Comparison of ENCODE assay signal across 15 cellular contexts in the genomic region with DNA sequence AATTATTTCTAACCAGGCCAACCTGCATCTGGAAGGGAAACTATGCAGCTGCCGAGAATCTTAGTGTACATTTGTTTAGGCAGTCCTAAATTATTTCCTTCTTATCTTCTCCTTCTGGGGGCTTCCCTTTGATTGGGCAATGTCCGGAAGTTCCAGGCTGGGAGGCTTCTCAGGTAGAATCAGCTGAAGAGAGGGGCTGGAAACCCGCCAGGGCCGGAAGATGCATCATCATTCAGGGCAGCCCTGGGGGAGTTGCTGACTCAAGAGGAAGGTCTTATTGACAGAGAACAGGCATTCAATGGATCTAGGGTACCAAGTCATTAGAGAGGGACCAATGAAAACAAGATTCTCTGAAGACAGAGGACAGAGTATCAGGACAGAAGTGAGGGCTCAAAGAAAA.
DNase-seq lines count a peak whose midpoint lies in the region; ATAC-seq and TF ChIP-seq lines count a peak whose summit lies in the region.
"Had no signal": no experiment of that assay in that cellular context is flagged by ENCODE, and none has a peak within 500 bp of the region (broad histone marks: within the 10 kb centered on the region; RNA-seq: fewer than 3 reads in every experiment).

No MANE protein-coding gene starts in this region.

- H3K4me3 ChIP-seq in astrocyte of the spinal cord (ENCODE audit: low read depth, low read length), result no peak overlapping the region
- H3K4me3 ChIP-seq: body of pancreas, thoracic aorta had no signal

- peak; percentile 83 for DNase-seq in Daoy (ENCODE audit: low read depth)
- DNase-seq in LHCN-M2 (ENCODE audit: low read depth), result peak; percentile 13
- peak; percentile 59 for DNase-seq in astrocyte of the spinal cord (ENCODE audit: low read depth, low spot score)
- peak; percentile 38 for DNase-seq in kidney tubule cell (ENCODE audit: low spot score)
- no peak for DNase-seq in SW 1271 (lab: John Stamatoyannopoulos, UW)
- DNase-seq in activated naive CD4-positive, alpha-beta T cell (lab: John Stamatoyannopoulos, UW), result no peak
- no peak for DNase-seq in activated gamma-delta T cell (lab: John Stamatoyannopoulos, UW)
- DNase-seq: activated CD4-positive, alpha-beta T cell treated with anti-CD3 and anti-CD28 coated beads for 48 hours; CD4-positive, alpha-beta T cell; NCI-H2029; stimulated activated CD4-positive, alpha-beta T cell treated with anti-CD3 and anti-CD28 coated beads, Interleukin-12 subunit alpha, Interleukin-12 subunit beta, amount 100 ng/mL, for 4 hours; T-helper 1 cell had no signal

- TF ChIP-seq CTCF in astrocyte of the spinal cord (IDR thresholded peaks at IDR 0.05; ENCODE audit: low read depth, low read length), result no peak

- in situ Hi-C loops in astrocyte of the spinal cord (cut with HindIII; ENCODE audit: low sequenced_read_pairs), result no loop called here

- no peak for ATAC-seq in HG03469 (IDR thresholded peaks at IDR 0.05; ENCODE audit: unreplicated experiment)
- ATAC-seq: body of pancreas had no signal

Comparison
In these comparisons a context has a peak if more than half of its experiments do, and no peak if none do; other contexts are left out.
1. DNase-seq: peak in Daoy (single experiment), LHCN-M2 (single experiment), astrocyte of the spinal cord (single experiment) and kidney tubule cell (single experiment); none in SW 1271 (0 of 2), activated naive CD4-positive, alpha-beta T cell (0 of 4) and activated gamma-delta T cell (single experiment).